8 cellular contexts compared by ENCODE assay signal in genomic region chr2:199659207-199659606, GRCh38.
DNase-seq lines count a peak whose midpoint lies in the region; ATAC-seq and TF ChIP-seq lines count a peak whose summit lies in the region.
"Had no signal": no experiment of that assay in that cellular context is flagged by ENCODE, and none has a peak within 500 bp of the region (broad histone marks: within the 10 kb centered on the region; RNA-seq: fewer than 3 reads in every experiment).

No MANE protein-coding gene starts in this region.

- POLR2A ChIA-PET in HEK293 (lab: Yijun Ruan, JAX) (no interaction called here), RWPE1 (lab: Yijun Ruan, JAX; ENCODE audit: low non-redundant PET) (no interaction called here)

- no peak overlapping the region for H2AFZ ChIP-seq in neuron (ENCODE audit: low read depth, low read length)

- no peaks in the 10 kb centered on the region for H3K9me3 ChIP-seq in HEK293 (ENCODE audit: control insufficient read depth, insufficient read depth, low read depth, low read length)
- no peaks in the 10 kb centered on the region for H3K9me3 ChIP-seq in neuron (ENCODE audit: low read length)

- H3K4me1 ChIP-seq in HEK293 (ENCODE audit: control insufficient read depth, insufficient read depth, low read length) (no peaks in the 10 kb centered on the region), foreskin keratinocyte (no peaks in the 10 kb centered on the region), neuron (ENCODE audit: insufficient read depth, low read length) (no peaks in the 10 kb centered on the region)

- ATAC-seq in foreskin keratinocyte, result peak; percentile 61
- no peak for ATAC-seq in GM21367 (IDR thresholded peaks at IDR 0.05; ENCODE audit: unreplicated experiment)
- ATAC-seq in HG03442 (IDR thresholded peaks at IDR 0.05; ENCODE audit: unreplicated experiment), result no peak

- TF ChIP-seq CTCF in HEK293 (tag by site-specific recombination; IDR thresholded peaks at IDR 0.05), result no peak
- no peak for TF ChIP-seq CTCF in RWPE1 (conservative IDR thresholded peaks at IDR 0.05; ENCODE audit: low read depth)
- no peak for TF ChIP-seq CTCF in foreskin keratinocyte (conservative IDR thresholded peaks at IDR 0.05)

- H3K27me3 ChIP-seq in foreskin keratinocyte (peaks cover 7% of the 10 kb centered on the region), neuron (ENCODE audit: insufficient read depth, low read length) (no peaks in the 10 kb centered on the region)

- H3K4me3 ChIP-seq in HEK293 (ENCODE audit: low read depth, low read length) (no peak overlapping the region), neuron (ENCODE audit: low read length) (peak overlapping the region; percentile 24)

- CTCF ChIA-PET in HEK293 (lab: Yijun Ruan, JAX) (no interaction called here), RWPE1 (lab: Yijun Ruan, JAX) (no interaction called here)

- H3K36me3 ChIP-seq in HEK293 (ENCODE audit: control insufficient read depth in 2 of 2, insufficient read depth in 1 of 2, low read length in 2 of 2) (no peaks in the 10 kb centered on the region), neuron (ENCODE audit: insufficient read depth, low read length) (no peaks in the 10 kb centered on the region)

- DNase-seq in RWPE1 (ENCODE audit: low spot score) (peak; percentile 8), foreskin keratinocyte (no peak), DMS79 treated with DMSO at 0.1 percent for 48 hours (lab: John Stamatoyannopoulos, UW) (no peak)

- H3K27ac ChIP-seq in HEK293 (ENCODE audit: extremely low read depth, low read depth, low read length) (no peak overlapping the region), RWPE1 (no peak overlapping the region), foreskin keratinocyte (no peak overlapping the region)
- H3K27ac ChIP-seq: skin epidermis had no signal

TF ChIP-seq in HEK293, 187 proteins besides CTCF, POLR2A, EP300 and RAD21:
- peak; percentile 57 for TF ChIP-seq ZBTB8A (tag by site-specific recombination; IDR thresholded peaks at IDR 0.05)
- no peak for TF ChIP-seq OSR2 (tag by site-specific recombination; IDR thresholded peaks at IDR 0.05)
- 0 out of 2 replicates have a peak, but pooled peaks have one; percentile 30 for TF ChIP-seq ZNF341 (tag by site-specific recombination; IDR thresholded peaks at IDR 0.05; ENCODE audit: low read depth)
- TF ChIP-seq ZBTB26 (tag by site-specific recombination; optimal IDR thresholded peaks at IDR 0.05), result peak; percentile 23
TF ChIP-seq in HEK293: peak in this region for 3.
